ENCODE assay signal across 19 cellular contexts in the genomic region with DNA sequence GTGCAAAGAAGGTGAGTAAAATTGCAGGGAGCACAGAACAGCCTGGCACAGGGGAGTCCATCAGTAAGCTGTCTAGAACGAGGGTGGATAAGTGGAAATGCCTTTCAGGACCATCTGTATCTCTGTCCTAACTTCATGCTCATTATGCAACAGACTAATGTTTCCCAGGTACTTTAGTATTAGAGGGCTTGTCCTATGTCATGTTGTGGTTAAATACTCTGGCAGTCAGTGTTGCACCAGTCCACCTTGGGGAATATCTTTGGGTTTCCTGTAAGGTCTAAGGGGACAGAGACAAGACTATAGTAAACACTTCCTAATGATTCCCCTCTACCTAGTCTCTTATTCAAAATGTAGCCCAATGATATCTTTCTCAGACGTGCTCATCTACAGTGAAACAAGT.
"Had no signal": no experiment of that assay in that cellular context is flagged by ENCODE, and none has a peak within 500 bp of the region (broad histone marks: within the 10 kb centered on the region; RNA-seq: fewer than 3 reads in every experiment).

No MANE protein-coding gene starts in this region.

- H3K4me3 Mint-ChIP-seq: naive B cell; stimulated activated memory B cell treated with anti-CD40 and anti-IgM and Interleukin-4, amounts not matched to agents 10 μg/mL and 1 μg/mL and 100 μg/mL, for 72 hours; stimulated activated naive CD8-positive, alpha-beta T cell treated with anti-CD3 and anti-CD28 coated beads, Interleukin-15, Interleukin-2, amounts not matched to agents 100 ng/mL and 50 ng/mL, for 24 hours had no signal

- H3K4me1 ChIP-seq: upper lobe of right lung had no signal

- H3K27ac ChIP-seq: epithelial cell of prostate, esophagus muscularis mucosa, heart right ventricle, tibial artery, upper lobe of right lung had no signal

- H3K36me3 ChIP-seq: gastrocnemius medialis had no signal

- DNase-seq: effector memory CD4-positive, alpha-beta T cell; gastrocnemius medialis; heart right ventricle; hypothalamus; kidney glomerular epithelial cell; mesendoderm; naive B cell; posterior cingulate gyrus; spleen; stimulated activated CD4-positive, alpha-beta T cell treated with anti-CD3 and anti-CD28 coated beads, Interleukin-15, amount 100 ng/mL, for 24 hours; stimulated activated CD4-positive, alpha-beta T cell treated with anti-CD3 and anti-CD28 coated beads, Interleukin-1b, Interleukin-23, amount 100 ng/mL, for 48 hours; stimulated activated CD4-positive, alpha-beta T cell treated with anti-CD3 and anti-CD28 coated beads, Interleukin-4, amount 100 ng/mL, for 24 hours; tibial artery; upper lobe of right lung had no signal

- H3K27ac Mint-ChIP-seq: stimulated activated memory B cell treated with anti-CD40 and anti-IgM and Interleukin-4, amounts not matched to agents 10 μg/mL and 1 μg/mL and 100 μg/mL, for 72 hours; stimulated activated naive CD8-positive, alpha-beta T cell treated with anti-CD3 and anti-CD28 coated beads, Interleukin-15, Interleukin-2, amounts not matched to agents 100 ng/mL and 50 ng/mL, for 24 hours had no signal

- H3K27me3 Mint-ChIP-seq: naive B cell; stimulated activated memory B cell treated with anti-CD40 and anti-IgM and Interleukin-4, amounts not matched to agents 10 μg/mL and 1 μg/mL and 100 μg/mL, for 72 hours; stimulated activated naive CD8-positive, alpha-beta T cell treated with anti-CD3 and anti-CD28 coated beads, Interleukin-15, Interleukin-2, amounts not matched to agents 100 ng/mL and 50 ng/mL, for 24 hours had no signal

- H3K36me3 Mint-ChIP-seq: naive B cell had no signal

- H3K9me3 Mint-ChIP-seq: naive B cell; stimulated activated memory B cell treated with anti-CD40 and anti-IgM and Interleukin-4, amounts not matched to agents 10 μg/mL and 1 μg/mL and 100 μg/mL, for 72 hours; stimulated activated naive CD8-positive, alpha-beta T cell treated with anti-CD3 and anti-CD28 coated beads, Interleukin-15, Interleukin-2, amounts not matched to agents 100 ng/mL and 50 ng/mL, for 24 hours had no signal

- ATAC-seq: gastrocnemius medialis; heart right ventricle; sciatic nerve; stimulated activated memory B cell treated with anti-CD40 and anti-IgM and Interleukin-4, amounts not matched to agents 10 μg/mL and 1 μg/mL and 100 μg/mL, for 72 hours; upper lobe of right lung had no signal

- H3K9me3 ChIP-seq: esophagus muscularis mucosa, gastrocnemius medialis, spleen, tibial artery, upper lobe of right lung had no signal

- H3K4me3 ChIP-seq: esophagus muscularis mucosa, gastrocnemius medialis, heart right ventricle, spleen, tibial artery, upper lobe of right lung had no signal

- H3K27me3 ChIP-seq: esophagus muscularis mucosa, gastrocnemius medialis, heart right ventricle, spleen, tibial artery, upper lobe of right lung had no signal
